ENCODE assay signal across 11 cellular contexts in the genomic region with DNA sequence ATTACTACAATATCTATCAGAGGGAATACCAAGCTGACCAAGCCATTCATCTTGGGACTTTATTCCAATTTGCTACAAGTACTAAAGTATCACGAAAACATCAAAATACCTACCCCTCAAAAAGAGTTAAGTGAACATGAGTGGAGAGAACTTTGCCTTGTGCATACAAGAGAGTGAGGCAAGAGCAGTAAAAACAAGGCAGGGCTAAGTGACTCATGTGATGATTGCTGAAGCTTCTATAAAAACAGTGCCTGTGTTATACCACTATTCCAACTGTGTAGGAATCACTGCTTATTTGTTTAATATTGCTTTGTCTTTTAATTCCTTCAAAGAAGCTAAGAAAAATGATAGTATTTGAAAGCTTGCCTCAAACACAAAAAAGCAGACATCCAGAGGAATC.
A peak's percentile ranks its signal among the peaks of the same experiment; 100 is the strongest.
DNase-seq lines count a peak whose midpoint lies in the region; ATAC-seq, FAIRE-seq and TF ChIP-seq lines count a peak whose summit lies in the region.
"Had no signal": no experiment of that assay in that cellular context is flagged by ENCODE, and none has a peak within 500 bp of the region (broad histone marks: within the 10 kb centered on the region; RNA-seq: fewer than 3 reads in every experiment).

No MANE protein-coding gene starts in this region.

- H3K9me3 ChIP-seq in A549: no peaks in the 10 kb centered on the region
- H3K9me3 ChIP-seq in liver (ENCODE audit: control insufficient read depth in 4 of 4, low read length in 3 of 4): no peaks in the 10 kb centered on the region
- H3K9me3 ChIP-seq in esophagus squamous epithelium: no peaks in the 10 kb centered on the region

- TF ChIP-seq CTCF in A549 (IDR thresholded peaks at IDR 0.05) (no peak), liver (IDR thresholded peaks at IDR 0.05; ENCODE audit: low read depth, low read length, missing input control) (no peak), esophagus squamous epithelium (IDR thresholded peaks at IDR 0.05) (no peak)
- TF ChIP-seq CTCF in activated CD8-positive, alpha-beta T cell treated with anti-CD3 and anti-CD28 coated beads for 36 hours (IDR thresholded peaks at IDR 0.05): no peak

- H3K36me3 ChIP-seq in liver (ENCODE audit: control insufficient read depth in 4 of 4, insufficient read depth in 3 of 4, low read depth in 1 of 4, low read length in 3 of 4): peaks cover 0 to 31% (median 16%) of the 10 kb centered on the region in 4 donors
- peaks cover 0 to 84% (median 0%) of the 10 kb centered on the region in 3 donors for H3K36me3 ChIP-seq in esophagus squamous epithelium

- peaks cover 14% of the 10 kb centered on the region for H3K4me1 ChIP-seq in A549
- H3K4me1 ChIP-seq in liver (ENCODE audit: control insufficient read depth in 4 of 4, insufficient read depth in 4 of 4, low read length in 3 of 4): peaks cover 0 to 10% (median 2%) of the 10 kb centered on the region in 4 donors
- H3K4me1 ChIP-seq in esophagus squamous epithelium: no peaks in the 10 kb centered on the region

- H3K4me3 ChIP-seq in A549 (no peak overlapping the region), liver (ENCODE audit: low read depth in 1 of 3, low read length in 3 of 3) (no peak overlapping the region), esophagus squamous epithelium (no peak overlapping the region)

- DNase-seq in A549 (ENCODE audit: low read depth in 1 of 2, low spot score in 1 of 2) (peak in 1 of 2 experiments; percentile 45), HT1080 (ENCODE audit: low read depth) (peak; percentile 35), dedifferentiated amniotic fluid mesenchymal stem cell (ENCODE audit: extremely low spot score) (peak; percentile 72), esophagus squamous epithelium (lab: John Stamatoyannopoulos, UW) (no peak), activated gamma-delta T cell (lab: John Stamatoyannopoulos, UW) (no peak), HUDEP-2 (lab: John Stamatoyannopoulos, UW; ENCODE audit: unreplicated experiment in 76 of 76) (no peak)
- no peak for DNase-seq in activated CD8-positive, alpha-beta T cell treated with anti-CD3 and anti-CD28 coated beads for 36 hours
- DNase-seq: GDM1, left ventricle myocardium superior had no signal

- H3K4me1 Mint-ChIP-seq in activated CD8-positive, alpha-beta T cell treated with anti-CD3 and anti-CD28 coated beads for 36 hours (ENCODE audit: low read depth): no peaks in the 10 kb centered on the region

- H3K36me3 Mint-ChIP-seq in activated CD8-positive, alpha-beta T cell treated with anti-CD3 and anti-CD28 coated beads for 36 hours (ENCODE audit: low read depth): peaks cover 65% of the 10 kb centered on the region

- no peaks in the 10 kb centered on the region for H3K27me3 Mint-ChIP-seq in activated CD8-positive, alpha-beta T cell treated with anti-CD3 and anti-CD28 coated beads for 36 hours
- H3K27me3 Mint-ChIP-seq: progenitor cell of endocrine pancreas had no signal

- ATAC-seq in A549: peak; percentile 83 to 90
- no peak for ATAC-seq in activated CD8-positive, alpha-beta T cell treated with anti-CD3 and anti-CD28 coated beads for 36 hours
- ATAC-seq: left ventricle myocardium superior had no signal

- H3K27me3 ChIP-seq in liver (ENCODE audit: control insufficient read depth in 4 of 4, insufficient read depth in 4 of 4, low read length in 3 of 4) (no peaks in the 10 kb centered on the region), esophagus squamous epithelium (no peaks in the 10 kb centered on the region)

- H3K4me3 Mint-ChIP-seq in activated CD8-positive, alpha-beta T cell treated with anti-CD3 and anti-CD28 coated beads for 36 hours: no peak overlapping the region

- peaks cover 3% of the 10 kb centered on the region for H3K9me3 Mint-ChIP-seq in activated CD8-positive, alpha-beta T cell treated with anti-CD3 and anti-CD28 coated beads for 36 hours

- TF ChIP-seq RAD21 in A549 (conservative IDR thresholded peaks at IDR 0.05 in 1 of 2, IDR thresholded peaks at IDR 0.05 in 1 of 2) (no peak), liver (IDR thresholded peaks at IDR 0.05) (peak; percentile 21 to 31)

- TF ChIP-seq POLR2A in A549 (IDR thresholded peaks at IDR 0.05; ENCODE audit: low read length): no peak
- no peak for TF ChIP-seq POLR2A in esophagus squamous epithelium (IDR thresholded peaks at IDR 0.05)

- POLR2A ChIA-PET in A549 (lab: Yijun Ruan, JAX): no interaction called here
- POLR2A ChIA-PET in activated CD8-positive, alpha-beta T cell treated with anti-CD3 and anti-CD28 coated beads for 36 hours (lab: Charles Lee): no interaction called here

- peak; percentile 68 for FAIRE-seq in A549 (lab: Jason Lieb, UNC)

- intact Hi-C loops in activated CD8-positive, alpha-beta T cell treated with anti-CD3 and anti-CD28 coated beads for 36 hours (cut with micrococcal nuclease): no loop called here
- intact Hi-C loops in esophagus squamous epithelium (cut with DNase I): no loop called here

- CTCF ChIA-PET in A549 (lab: Yijun Ruan, JAX): interaction anchor here (1.0 to 1.6 kb wide), 2 partner anchors 10 to 11 kb away, joined by 3 to 4 read pairs; no protein-coding TSS in a partner anchor
- CTCF ChIA-PET in activated CD8-positive, alpha-beta T cell treated with anti-CD3 and anti-CD28 coated beads for 36 hours (lab: Charles Lee): interaction anchor here (0.8 to 2.2 kb wide), 4 partner anchors 20 to 276 kb away, joined by 3 to 7 read pairs (median 5); no protein-coding TSS in a partner anchor

- no peak for TF ChIP-seq EP300 in A549 (IDR thresholded peaks at IDR 0.05)

- no peak overlapping the region for H3K27ac Mint-ChIP-seq in activated CD8-positive, alpha-beta T cell treated with anti-CD3 and anti-CD28 coated beads for 36 hours
- H3K27ac Mint-ChIP-seq: progenitor cell of endocrine pancreas had no signal

- peak overlapping the region; percentile 3; the same call in 1 of the 3 replicates for H3K4me2 ChIP-seq in A549

- 86% methylated on average over 1 of the region's 1 CpG for WGBS in A549 (ENCODE audit: missing lambda C conversion rate)
- 34% methylated on average over 1 of the region's 1 CpG for WGBS in liver
- 85 to 100% methylated on average over 1 of the region's 1 CpG for WGBS in esophagus squamous epithelium, 2 donors

- no peak overlapping the region for H3K9ac ChIP-seq in liver (ENCODE audit: low read depth in 1 of 2, low read length in 2 of 2)

- H3K27ac ChIP-seq in A549: no peak overlapping the region
- peak overlapping the region; percentile 15 to 22 for H3K27ac ChIP-seq in liver (ENCODE audit: low read depth in 1 of 2, low read length in 2 of 2)
- no peak overlapping the region for H3K27ac ChIP-seq in esophagus squamous epithelium

TF ChIP-seq in A549, 52 proteins besides CTCF, POLR2A, EP300 and RAD21:
- TF ChIP-seq EHF (CRISPR knock-in tag; IDR thresholded peaks at IDR 0.05) (no peak), NPAS2 (CRISPR knock-in tag; IDR thresholded peaks at IDR 0.05; ENCODE audit: borderline replicate concordance) (no peak), NR3C1 (IDR thresholded peaks at IDR 0.05) (no peak), ZFP36 (IDR thresholded peaks at IDR 0.05; ENCODE audit: borderline replicate concordance, partially characterized antibody) (no peak), RFX5 (IDR thresholded peaks at IDR 0.05) (no peak), EHMT2 (IDR thresholded peaks at IDR 0.05; ENCODE audit: low read depth) (no peak), KDM5A (IDR thresholded peaks at IDR 0.05) (no peak), GATA3 (IDR thresholded peaks at IDR 0.05; ENCODE audit: borderline replicate concordance) (no peak)
- TF ChIP-seq, protein P1, sequence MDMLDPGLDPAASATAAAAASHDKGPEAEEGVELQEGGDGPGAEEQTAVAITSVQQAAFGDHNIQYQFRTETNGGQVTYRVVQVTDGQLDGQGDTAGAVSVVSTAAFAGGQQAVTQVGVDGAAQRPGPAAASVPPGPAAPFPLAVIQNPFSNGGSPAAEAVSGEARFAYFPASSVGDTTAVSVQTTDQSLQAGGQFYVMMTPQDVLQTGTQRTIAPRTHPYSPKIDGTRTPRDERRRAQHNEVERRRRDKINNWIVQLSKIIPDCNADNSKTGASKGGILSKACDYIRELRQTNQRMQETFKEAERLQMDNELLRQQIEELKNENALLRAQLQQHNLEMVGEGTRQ (IDR thresholded peaks at IDR 0.05): no peak

TF ChIP-seq in liver, 16 proteins besides CTCF, POLR2A, EP300 and RAD21 (continues in another document):
- TF ChIP-seq HNF4G (IDR thresholded peaks at IDR 0.05) (no peak), JUND (IDR thresholded peaks at IDR 0.05) (peak; percentile 67 to 81), MAX (IDR thresholded peaks at IDR 0.05) (peak; percentile 42), HNF4A (conservative IDR thresholded peaks at IDR 0.05) (peak; percentile 78 to 83), FOXA2 (IDR thresholded peaks at IDR 0.05) (peak; percentile 40)
- TF ChIP-seq, protein P2, sequence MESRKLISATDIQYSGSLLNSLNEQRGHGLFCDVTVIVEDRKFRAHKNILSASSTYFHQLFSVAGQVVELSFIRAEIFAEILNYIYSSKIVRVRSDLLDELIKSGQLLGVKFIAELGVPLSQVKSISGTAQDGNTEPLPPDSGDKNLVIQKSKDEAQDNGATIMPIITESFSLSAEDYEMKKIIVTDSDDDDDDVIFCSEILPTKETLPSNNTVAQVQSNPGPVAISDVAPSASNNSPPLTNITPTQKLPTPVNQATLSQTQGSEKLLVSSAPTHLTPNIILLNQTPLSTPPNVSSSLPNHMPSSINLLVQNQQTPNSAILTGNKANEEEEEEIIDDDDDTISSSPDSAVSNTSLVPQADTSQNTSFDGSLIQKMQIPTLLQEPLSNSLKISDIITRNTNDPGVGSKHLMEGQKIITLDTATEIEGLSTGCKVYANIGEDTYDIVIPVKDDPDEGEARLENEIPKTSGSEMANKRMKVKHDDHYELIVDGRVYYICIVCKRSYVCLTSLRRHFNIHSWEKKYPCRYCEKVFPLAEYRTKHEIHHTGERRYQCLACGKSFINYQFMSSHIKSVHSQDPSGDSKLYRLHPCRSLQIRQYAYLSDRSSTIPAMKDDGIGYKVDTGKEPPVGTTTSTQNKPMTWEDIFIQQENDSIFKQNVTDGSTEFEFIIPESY (IDR thresholded peaks at IDR 0.05): peak; percentile 36

Comparison
In these comparisons a context has a peak if more than half of its experiments do, and no peak if none do; other contexts are left out.
1. DNase-seq: peak in HT1080 (single experiment) and dedifferentiated amniotic fluid mesenchymal stem cell (single experiment); none in activated CD8-positive, alpha-beta T cell treated with anti-CD3 and anti-CD28 coated beads for 36 hours (single experiment), esophagus squamous epithelium (single experiment), activated gamma-delta T cell (single experiment) and HUDEP-2 (0 of 76).
2. H3K27ac ChIP-seq: peak in liver (2 of 2); none in A549 (0 of 2) and esophagus squamous epithelium (0 of 4).